ENCODE assay signal across 12 cellular contexts in the genomic region with DNA sequence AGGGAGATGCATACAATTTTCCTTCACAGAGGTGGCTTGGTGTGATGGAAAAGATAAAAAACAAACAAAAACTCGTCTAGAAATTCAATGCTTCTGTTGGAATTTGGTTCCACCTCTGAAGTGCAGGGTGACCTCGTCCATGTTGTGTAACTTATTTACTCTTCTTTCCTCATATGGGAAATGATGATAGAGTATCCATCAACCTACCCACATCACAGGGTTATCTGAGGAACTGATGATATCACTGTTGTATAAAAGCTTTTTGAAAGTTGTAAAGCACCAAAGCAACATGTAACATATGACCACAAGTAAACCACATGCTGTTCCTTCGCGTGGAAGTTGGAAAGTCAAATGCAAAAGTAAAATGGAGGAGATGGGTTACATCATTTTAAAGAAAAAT.
DNase-seq lines count a peak whose midpoint lies in the region; ATAC-seq and TF ChIP-seq lines count a peak whose summit lies in the region.
"Had no signal": no experiment of that assay in that cellular context is flagged by ENCODE, and none has a peak within 500 bp of the region (broad histone marks: within the 10 kb centered on the region; RNA-seq: fewer than 3 reads in every experiment).

No MANE protein-coding gene starts in this region.

- peaks cover 47% of the 10 kb centered on the region for H3K4me1 Mint-ChIP-seq in stimulated activated naive CD8-positive, alpha-beta T cell treated with anti-CD3 and anti-CD28 coated beads, Interleukin-15, amount 100 ng/mL, for 72 hours
- no peaks in the 10 kb centered on the region for H3K4me1 Mint-ChIP-seq in glutamatergic neuron (ENCODE audit: low read depth, unreplicated experiment)

- TF ChIP-seq CTCF in glutamatergic neuron (IDR thresholded peaks at IDR 0.05; ENCODE audit: partially characterized antibody, unreplicated experiment), result no peak

- H3K4me3 Mint-ChIP-seq in stimulated activated naive CD8-positive, alpha-beta T cell treated with anti-CD3 and anti-CD28 coated beads, Interleukin-15, amount 100 ng/mL, for 72 hours, result no peak overlapping the region
- H3K4me3 Mint-ChIP-seq in glutamatergic neuron (ENCODE audit: unreplicated experiment), result no peak overlapping the region
- H3K4me3 Mint-ChIP-seq: activated naive CD8-positive, alpha-beta T cell; nephron had no signal

- peak; percentile 43 to 81 for ATAC-seq in activated naive CD4-positive, alpha-beta T cell treated with anti-CD3 and anti-CD28 coated beads, Interleukin-2, amount 50 U/mL, for 72 hours
- peak; percentile 88 for ATAC-seq in stimulated activated naive CD8-positive, alpha-beta T cell treated with anti-CD3 and anti-CD28 coated beads, Interleukin-15, amount 100 ng/mL, for 72 hours
- no peak for ATAC-seq in HG03097 (IDR thresholded peaks at IDR 0.05; ENCODE audit: low FRiP score, unreplicated experiment)

- no peak overlapping the region for H3K27ac Mint-ChIP-seq in activated naive CD4-positive, alpha-beta T cell treated with anti-CD3 and anti-CD28 coated beads, Interleukin-2, amount 50 U/mL, for 72 hours
- peak overlapping the region in 1 of 2 donors; percentile 82 for H3K27ac Mint-ChIP-seq in stimulated activated naive CD8-positive, alpha-beta T cell treated with anti-CD3 and anti-CD28 coated beads, Interleukin-15, amount 100 ng/mL, for 72 hours
- H3K27ac Mint-ChIP-seq in glutamatergic neuron (ENCODE audit: unreplicated experiment), result no peak overlapping the region

- no peak overlapping the region for H3K27ac ChIP-seq in epithelial cell of prostate

- peaks cover 0 to 17% of the 10 kb centered on the region in 2 donors for H3K9me3 Mint-ChIP-seq in activated naive CD4-positive, alpha-beta T cell treated with anti-CD3 and anti-CD28 coated beads, Interleukin-2, amount 50 U/mL, for 72 hours
- peaks cover 0 to 12% of the 10 kb centered on the region in 2 donors for H3K9me3 Mint-ChIP-seq in stimulated activated naive CD8-positive, alpha-beta T cell treated with anti-CD3 and anti-CD28 coated beads, Interleukin-15, amount 100 ng/mL, for 72 hours
- H3K9me3 Mint-ChIP-seq in glutamatergic neuron (ENCODE audit: unreplicated experiment), result peaks cover 2% of the 10 kb centered on the region
- H3K9me3 Mint-ChIP-seq: nephron had no signal

- no peak for DNase-seq in activated naive CD4-positive, alpha-beta T cell treated with anti-CD3 and anti-CD28 coated beads, Interleukin-2, amount 50 U/mL, for 72 hours (ENCODE audit: low spot score in 2 of 2)
- no peak for DNase-seq in activated naive CD4-positive, alpha-beta T cell treated with anti-CD3 and anti-CD28 coated beads, Interleukin-2, amount 50 U/mL, for 16 hours
- peak; percentile 69 for DNase-seq in RPMI7951 (ENCODE audit: low read depth)
- DNase-seq in epithelial cell of prostate (ENCODE audit: low read depth, low spot score), result peak; percentile 44
- no peak for DNase-seq in stimulated activated naive CD8-positive, alpha-beta T cell treated with anti-CD3 and anti-CD28 coated beads, Interleukin-15, amount 100 ng/mL, for 72 hours
- no peak for DNase-seq in glutamatergic neuron
- DNase-seq in RPMI8226, result no peak
- DNase-seq: activated CD4-positive, CD25-positive, alpha-beta regulatory T cell treated with anti-CD3 and anti-CD28 coated beads, Interleukin-2, amount 50 U/mL, for 72 hours; NCI-H146 had no signal

- H3K36me3 Mint-ChIP-seq in activated naive CD4-positive, alpha-beta T cell treated with anti-CD3 and anti-CD28 coated beads, Interleukin-2, amount 50 U/mL, for 72 hours, result peaks cover 0 to 18% of the 10 kb centered on the region in 2 donors
- H3K36me3 Mint-ChIP-seq in glutamatergic neuron (ENCODE audit: unreplicated experiment), result no peaks in the 10 kb centered on the region

- no peaks in the 10 kb centered on the region for H3K27me3 Mint-ChIP-seq in stimulated activated naive CD8-positive, alpha-beta T cell treated with anti-CD3 and anti-CD28 coated beads, Interleukin-15, amount 100 ng/mL, for 72 hours
- H3K27me3 Mint-ChIP-seq in glutamatergic neuron (ENCODE audit: unreplicated experiment), result no peaks in the 10 kb centered on the region
- H3K27me3 Mint-ChIP-seq: activated naive CD8-positive, alpha-beta T cell had no signal

Comparison
In these comparisons a context has a peak if more than half of its experiments do, and no peak if none do; other contexts are left out.
1. DNase-seq: peak in RPMI7951 (single experiment) and epithelial cell of prostate (single experiment); none in activated naive CD4-positive, alpha-beta T cell treated with anti-CD3 and anti-CD28 coated beads, Interleukin-2, amount 50 U/mL, for 72 hours (0 of 2), activated naive CD4-positive, alpha-beta T cell treated with anti-CD3 and anti-CD28 coated beads, Interleukin-2, amount 50 U/mL, for 16 hours (single experiment), stimulated activated naive CD8-positive, alpha-beta T cell treated with anti-CD3 and anti-CD28 coated beads, Interleukin-15, amount 100 ng/mL, for 72 hours (0 of 2), glutamatergic neuron (single experiment) and RPMI8226 (single experiment).